In the genomic region with DNA sequence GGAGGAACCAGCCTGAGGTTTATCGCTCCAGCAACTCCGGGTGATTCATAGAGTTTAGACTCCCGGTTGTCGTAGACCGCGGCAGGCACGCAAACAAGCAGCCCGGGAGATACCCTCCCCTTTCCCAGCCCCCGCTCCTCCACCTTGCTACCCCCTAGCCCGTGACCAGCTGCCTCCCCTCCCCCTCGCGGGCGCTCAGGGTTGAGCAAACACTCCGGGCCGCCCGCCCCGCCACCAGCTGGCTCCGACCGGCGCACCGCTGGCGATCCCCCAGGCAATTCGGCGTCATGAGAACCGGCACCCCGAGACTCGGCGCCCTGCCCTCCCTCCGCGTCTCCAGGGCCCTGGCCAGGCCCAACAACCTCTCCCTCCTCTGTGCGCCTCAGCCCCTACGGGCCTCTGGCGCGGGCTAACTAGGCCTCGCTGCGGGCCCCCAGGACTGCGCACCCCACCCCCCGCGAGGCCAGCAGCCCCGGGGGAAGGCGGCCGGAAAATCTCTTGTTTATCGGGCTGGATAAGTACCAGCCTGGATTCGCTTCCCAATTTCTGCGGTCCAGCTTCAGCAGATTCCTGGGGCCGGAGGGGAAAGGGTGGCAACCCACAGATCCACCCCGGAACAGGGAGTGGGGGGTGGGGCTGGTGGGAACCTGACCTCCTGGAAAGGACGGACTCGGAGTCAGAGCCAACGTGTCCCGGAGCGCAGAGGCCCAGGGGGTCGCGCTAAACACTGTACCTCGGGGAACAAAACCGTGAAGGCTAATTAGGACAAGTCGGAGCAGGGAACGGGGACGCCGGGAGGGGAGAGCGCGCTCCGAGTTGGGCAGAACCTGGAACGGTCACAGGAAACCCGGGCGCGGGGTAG, we compare ENCODE assay signal across 8 cellular contexts. TPM values are rescaled to one million over a fixed set of nuclear protein-coding genes. Genes with fewer than 3 reads are reported as not detected.
DNase-seq lines count a peak whose midpoint lies in the region; ATAC-seq and TF ChIP-seq lines count a peak whose summit lies in the region.

No MANE protein-coding gene starts in this region.

- no peaks in the 10 kb centered on the region for H3K9me3 Mint-ChIP-seq in activated CD4-positive, alpha-beta T cell treated with anti-CD3 and anti-CD28 coated beads, Interleukin-2, amount 10 ng/mL, durations not matched to agents 7 days and 5 days
- no peaks in the 10 kb centered on the region for H3K9me3 Mint-ChIP-seq in stimulated activated naive CD8-positive, alpha-beta T cell treated with anti-CD3 and anti-CD28 coated beads, Interleukin-15, amount 100 ng/mL, for 72 hours

- CTCF ChIA-PET in activated CD4-positive, alpha-beta T cell treated with anti-CD3 and anti-CD28 coated beads, Interleukin-2, amount 10 ng/mL, durations not matched to agents 7 days and 5 days (lab: Charles Lee) = interaction anchor here (0.7 to 1.5 kb wide), 3 partner anchors 52 to 139 kb away, joined by 3 read pairs; no protein-coding TSS in a partner anchor

- intact Hi-C loops in left colon (cut with DNase I, micrococcal nuclease) = no loop called here

- POLR2A ChIA-PET in activated CD4-positive, alpha-beta T cell treated with anti-CD3 and anti-CD28 coated beads, Interleukin-2, amount 10 ng/mL, durations not matched to agents 7 days and 5 days (lab: Charles Lee) = no interaction called here

- H3K4me3 ChIP-seq in choroid plexus epithelial cell (ENCODE audit: low read depth, low read length) = peak overlapping the region; percentile 26

- no peak for DNase-seq in activated CD4-positive, alpha-beta T cell treated with anti-CD3 and anti-CD28 coated beads, Interleukin-2, amount 10 ng/mL, durations not matched to agents 7 days and 5 days
- no peak for DNase-seq in activated CD4-positive, alpha-beta T cell treated with anti-CD3 and anti-CD28 coated beads, Interleukin-2, amount 50 U/mL, for 1 hour
- DNase-seq in NCI-H526 (lab: John Stamatoyannopoulos, UW) (peak; percentile 76 to 91), choroid plexus epithelial cell (ENCODE audit: low read depth) (peak; percentile 46), left colon (peak; percentile 86 to 87)
- DNase-seq in stimulated activated naive CD8-positive, alpha-beta T cell treated with anti-CD3 and anti-CD28 coated beads, Interleukin-15, amount 100 ng/mL, for 72 hours = peak in 1 of 2 donors; percentile 33

- H3K4me3 Mint-ChIP-seq in activated CD4-positive, alpha-beta T cell treated with anti-CD3 and anti-CD28 coated beads, Interleukin-2, amount 10 ng/mL, durations not matched to agents 7 days and 5 days = peak overlapping the region; percentile 32
- peak overlapping the region; percentile 68 to 83 for H3K4me3 Mint-ChIP-seq in stimulated activated naive CD8-positive, alpha-beta T cell treated with anti-CD3 and anti-CD28 coated beads, Interleukin-15, amount 100 ng/mL, for 72 hours

- H3K36me3 Mint-ChIP-seq in activated CD4-positive, alpha-beta T cell treated with anti-CD3 and anti-CD28 coated beads, Interleukin-2, amount 10 ng/mL, durations not matched to agents 7 days and 5 days (ENCODE audit: low read depth) = no peaks in the 10 kb centered on the region

- ATAC-seq in HG03108 (IDR thresholded peaks at IDR 0.05; ENCODE audit: unreplicated experiment) (peak; percentile 43), left colon (peak; percentile 48), GM19035 (IDR thresholded peaks at IDR 0.05; ENCODE audit: unreplicated experiment) (no peak)
- peak; percentile 41 for ATAC-seq in stimulated activated naive CD8-positive, alpha-beta T cell treated with anti-CD3 and anti-CD28 coated beads, Interleukin-15, amount 100 ng/mL, for 72 hours

- H3K27me3 Mint-ChIP-seq in activated CD4-positive, alpha-beta T cell treated with anti-CD3 and anti-CD28 coated beads, Interleukin-2, amount 10 ng/mL, durations not matched to agents 7 days and 5 days = peaks cover 67% of the 10 kb centered on the region
- peaks cover 91% of the 10 kb centered on the region for H3K27me3 Mint-ChIP-seq in stimulated activated naive CD8-positive, alpha-beta T cell treated with anti-CD3 and anti-CD28 coated beads, Interleukin-15, amount 100 ng/mL, for 72 hours

- H3K27ac Mint-ChIP-seq in activated CD4-positive, alpha-beta T cell treated with anti-CD3 and anti-CD28 coated beads, Interleukin-2, amount 10 ng/mL, durations not matched to agents 7 days and 5 days = no peak overlapping the region
- peak overlapping the region; percentile 46 to 80 for H3K27ac Mint-ChIP-seq in stimulated activated naive CD8-positive, alpha-beta T cell treated with anti-CD3 and anti-CD28 coated beads, Interleukin-15, amount 100 ng/mL, for 72 hours

- H3K4me1 Mint-ChIP-seq in activated CD4-positive, alpha-beta T cell treated with anti-CD3 and anti-CD28 coated beads, Interleukin-2, amount 10 ng/mL, durations not matched to agents 7 days and 5 days = peaks cover 8% of the 10 kb centered on the region
- peaks cover 26% of the 10 kb centered on the region for H3K4me1 Mint-ChIP-seq in stimulated activated naive CD8-positive, alpha-beta T cell treated with anti-CD3 and anti-CD28 coated beads, Interleukin-15, amount 100 ng/mL, for 72 hours

- TF ChIP-seq CTCF in choroid plexus epithelial cell (conservative IDR thresholded peaks at IDR 0.05; ENCODE audit: low read depth, low read length) = no peak

RNA-seq across cellular contexts. Expression of a gene that starts 1.0 kb away (rescaled TPM):
- total RNA-seq in activated CD4-positive, alpha-beta T cell treated with anti-CD3 and anti-CD28 coated beads, Interleukin-2, amount 10 ng/mL, durations not matched to agents 7 days and 5 days = not detected
- 100 to 1,000 TPM; 155 to 161 TPM for total RNA-seq in left colon

RNA-seq across cellular contexts. Expression of a gene that starts 35.5 kb away (rescaled TPM):
- total RNA-seq in activated CD4-positive, alpha-beta T cell treated with anti-CD3 and anti-CD28 coated beads, Interleukin-2, amount 10 ng/mL, durations not matched to agents 7 days and 5 days = 1 to 10 TPM; 6.7 to 6.8 TPM
- total RNA-seq in left colon = 1 to 10 TPM; 1.8 to 7.9 TPM

Comparison
In these comparisons a context has a peak if more than half of its experiments do, and no peak if none do; other contexts are left out.
1. DNase-seq: peak in NCI-H526 (2 of 2), choroid plexus epithelial cell (single experiment) and left colon (2 of 2); none in activated CD4-positive, alpha-beta T cell treated with anti-CD3 and anti-CD28 coated beads, Interleukin-2, amount 10 ng/mL, durations not matched to agents 7 days and 5 days (single experiment) and activated CD4-positive, alpha-beta T cell treated with anti-CD3 and anti-CD28 coated beads, Interleukin-2, amount 50 U/mL, for 1 hour (single experiment).
2. RNA of a gene that starts 1.0 kb away (total RNA-seq): 155 to 161 TPM in left colon; not detected in activated CD4-positive, alpha-beta T cell treated with anti-CD3 and anti-CD28 coated beads, Interleukin-2, amount 10 ng/mL, durations not matched to agents 7 days and 5 days; every median in the first group is over 100 times any median in the second.